Comparison of ENCODE assay signal across 8 cellular contexts in the genomic region with DNA sequence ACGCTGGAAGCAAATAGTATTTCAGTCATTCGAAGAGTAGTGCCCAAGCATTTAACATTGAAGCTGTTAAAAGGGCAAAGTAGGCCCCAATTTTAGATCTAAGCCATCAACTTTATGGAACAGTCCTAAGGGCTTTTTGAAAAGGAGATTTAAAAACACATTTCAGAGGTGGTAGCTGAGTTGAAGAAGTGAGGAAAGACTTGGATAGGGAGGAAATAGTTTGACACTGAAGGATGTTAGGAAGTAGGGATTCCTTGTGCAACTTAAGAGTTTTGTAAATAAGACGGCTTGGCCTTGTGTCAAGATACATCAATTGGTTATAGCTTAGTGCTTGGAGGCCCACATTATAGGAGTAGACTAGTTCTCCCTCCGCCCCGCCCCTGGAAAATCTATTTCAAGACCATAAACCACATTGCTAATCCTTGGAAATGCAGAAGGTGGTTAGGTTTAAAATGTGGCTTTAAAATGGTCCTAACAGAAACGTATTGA. TPM values are rescaled to one million over a fixed set of nuclear protein-coding genes. Genes with fewer than 3 reads are reported as not detected.
A peak's percentile ranks its signal among the peaks of the same experiment; 100 is the strongest.
DNase-seq lines count a peak whose midpoint lies in the region; ATAC-seq and TF ChIP-seq lines count a peak whose summit lies in the region.

No MANE protein-coding gene starts in this region.

- H3K27ac ChIP-seq in SJCRH30, result peak overlapping the region; percentile 31
- H3K27ac ChIP-seq in endodermal cell (ENCODE audit: low read depth, low read length), result no peak overlapping the region

- H3K9me3 ChIP-seq in SJCRH30 (replicated peaks) (no peaks in the 10 kb centered on the region), endodermal cell (ENCODE audit: control insufficient read depth, low read length) (no peaks in the 10 kb centered on the region)

- no peak for ATAC-seq in HG03095 (IDR thresholded peaks at IDR 0.05; ENCODE audit: unreplicated experiment)
- no peak for ATAC-seq in GM21367 (IDR thresholded peaks at IDR 0.05; ENCODE audit: unreplicated experiment)

- WGBS in endodermal cell (ENCODE audit: insufficient coverage in 1 of 2, insufficient read length in 1 of 2), 2 experiments, result 50 to 69% methylated on average over 3 to 6 of the region's 6 CpGs

- H3K27me3 Mint-ChIP-seq in endodermal cell (ENCODE audit: insufficient read depth) (no peaks in the 10 kb centered on the region), nephron progenitor cell (ENCODE audit: low read depth, poor library complexity) (peaks cover 3% of the 10 kb centered on the region)

- POLR2A ChIA-PET in HEK293T (lab: Yijun Ruan, JAX), result interaction anchor here (0.9 to 4.7 kb wide), 38 partner anchors 9 to 609 kb away, joined by 3 to 112 read pairs (median 15); partner anchors contain the start of genes ARF3, LMBR1L, PRPH and RHEBL1

- CTCF ChIA-PET in HEK293T (lab: Yijun Ruan, JAX), result interaction anchor here (0.5 to 2.2 kb wide), 3 partner anchors 11 to 101 kb away, joined by 3 to 7 read pairs (median 3); no protein-coding TSS in a partner anchor

- peak overlapping the region; percentile 18 for H3K9ac ChIP-seq in endodermal cell (ENCODE audit: extremely low read depth, low read length, poor library complexity, severe bottlenecking)

- H3K4me3 ChIP-seq in SJCRH30, result peak overlapping the region; percentile 94
- peak overlapping the region; percentile 80 for H3K4me3 ChIP-seq in endodermal cell (ENCODE audit: low read length)

- peak overlapping the region; percentile 96 for H3K4me3 Mint-ChIP-seq in endodermal cell
- peak overlapping the region; percentile 80 for H3K4me3 Mint-ChIP-seq in nephron progenitor cell

- H3K9me3 Mint-ChIP-seq in endodermal cell (no peaks in the 10 kb centered on the region), nephron progenitor cell (no peaks in the 10 kb centered on the region)

- H3K36me3 Mint-ChIP-seq in endodermal cell (ENCODE audit: low read depth) (peaks cover 34% of the 10 kb centered on the region), nephron progenitor cell (ENCODE audit: low read depth) (peaks cover 32% of the 10 kb centered on the region)

- H3K4me1 Mint-ChIP-seq in endodermal cell (peaks cover 17% of the 10 kb centered on the region), nephron progenitor cell (peaks cover 43% of the 10 kb centered on the region)

- no peaks in the 10 kb centered on the region for H3K27me3 ChIP-seq in SJCRH30
- no peaks in the 10 kb centered on the region for H3K27me3 ChIP-seq in endodermal cell (ENCODE audit: control insufficient read depth, insufficient read depth, low read length, poor library complexity, severe bottlenecking)

- TF ChIP-seq CTCF in endodermal cell (conservative IDR thresholded peaks at IDR 0.05), result no peak
- no peak for TF ChIP-seq CTCF in nephron progenitor cell (IDR thresholded peaks at IDR 0.05)

- H3K4me1 ChIP-seq in SJCRH30 (peaks cover 12% of the 10 kb centered on the region; the same call in 1 of the 2 replicates), endodermal cell (ENCODE audit: control insufficient read depth, insufficient read depth, low read length) (no peaks in the 10 kb centered on the region)

- DNase-seq in CD1c-positive myeloid dendritic cell (ENCODE audit: extremely low spot score), result peak; percentile 39
- no peak for DNase-seq in HEK293T (ENCODE audit: extremely low spot score)
- DNase-seq in SJCRH30, result peak; percentile 74 to 79
- DNase-seq in endodermal cell, result no peak
- no peak for DNase-seq in nephron progenitor cell
- DNase-seq in activated gamma-delta T cell (lab: John Stamatoyannopoulos, UW), result no peak

- peak overlapping the region; percentile 89 for H3K27ac Mint-ChIP-seq in endodermal cell
- H3K27ac Mint-ChIP-seq in nephron progenitor cell, result peak overlapping the region; percentile 15

- H3K36me3 ChIP-seq in SJCRH30 (peaks cover 34% of the 10 kb centered on the region), endodermal cell (ENCODE audit: control insufficient read depth, insufficient read depth, low read length) (peaks cover 32% of the 10 kb centered on the region)

TF ChIP-seq in HEK293T, 16 proteins besides CTCF, POLR2A, EP300 and RAD21:
- TF ChIP-seq L3MBTL2 (conservative IDR thresholded peaks at IDR 0.05) (0 out of 2 replicates have a peak, but pooled peaks have one; percentile 33), BHLHE40 (IDR thresholded peaks at IDR 0.05; ENCODE audit: borderline replicate concordance) (no peak)
TF ChIP-seq in HEK293T: peak in this region for 1.

RNA-seq across cellular contexts. Expression of gene TUBA1B, which starts 0.8 kb away (rescaled TPM):
- total RNA-seq in SJCRH30 (2014; rRNA removed; shearing (Covaris generic)), result 5,262 and 5,317 TPM in 2 replicates
- total RNA-seq in endodermal cell, result 1,000 to 10,000 TPM; 1,474 to 1,587 TPM
- 3,020 TPM for polyA plus RNA-seq in endodermal cell (2013, experiment 1 of 2)
- 2,902 TPM for polyA plus RNA-seq in endodermal cell (2013, experiment 2 of 2)

RNA-seq across cellular contexts. Expression of gene LMBR1L, which starts 21.4 kb away (rescaled TPM):
- 17.8 and 28.9 TPM in 2 replicates for total RNA-seq in SJCRH30 (2014; rRNA removed; shearing (Covaris generic))
- 10 to 100 TPM; 89.5 to 98.6 TPM for total RNA-seq in endodermal cell
- 124 TPM for polyA plus RNA-seq in endodermal cell (2013, experiment 1 of 2)
- polyA plus RNA-seq in endodermal cell (2013, experiment 2 of 2), result 83.6 TPM

RNA-seq across cellular contexts. Expression of gene DHH, which starts 37.4 kb away (rescaled TPM):
- total RNA-seq in SJCRH30 (2014; rRNA removed; shearing (Covaris generic)), result 0.04 and 0.13 TPM in 2 replicates
- under 1 TPM; 0.15 to 0.51 TPM for total RNA-seq in endodermal cell
- 0.18 TPM for polyA plus RNA-seq in endodermal cell (2013, experiment 1 of 2)
- 0.21 TPM for polyA plus RNA-seq in endodermal cell (2013, experiment 2 of 2)

RNA-seq across cellular contexts. Expression of gene TUBA1A, which starts 56.9 kb away (rescaled TPM):
- 481 and 482 TPM in 2 replicates for total RNA-seq in SJCRH30 (2014; rRNA removed; shearing (Covaris generic))
- total RNA-seq in endodermal cell, result 100 to 1,000 TPM; 166 to 298 TPM
- polyA plus RNA-seq in endodermal cell (2013, experiment 1 of 2), result 3,131 TPM
- polyA plus RNA-seq in endodermal cell (2013, experiment 2 of 2), result 3,053 TPM

Comparison
In these comparisons a context has a peak if more than half of its experiments do, and no peak if none do; other contexts are left out.
1. DNase-seq: peak in CD1c-positive myeloid dendritic cell (single experiment) and SJCRH30 (2 of 2); none in HEK293T (single experiment), endodermal cell (single experiment), nephron progenitor cell (single experiment) and activated gamma-delta T cell (single experiment).